Comparison of ENCODE assay signal across 29 cellular contexts in genomic region chr2:11790228-11790627, GRCh38.
"Had no signal": no experiment of that assay in that cellular context is flagged by ENCODE, and none has a peak within 500 bp of the region (broad histone marks: within the 10 kb centered on the region; RNA-seq: fewer than 3 reads in every experiment).

No MANE protein-coding gene starts in this region.

- H3K27ac ChIP-seq: brain microvascular endothelial cell, cardiac muscle cell, SJCRH30, VCaP had no signal

- ATAC-seq: activated CD8-positive, alpha-beta T cell treated with anti-CD3 and anti-CD28 coated beads for 36 hours; Panc1; Right ventricle myocardium inferior had no signal

- H3K27ac Mint-ChIP-seq: activated CD4-positive, alpha-beta T cell treated with anti-CD3 and anti-CD28 coated beads, Interleukin-2, amount 10 ng/mL, durations not matched to agents 7 days and 5 days; activated CD8-positive, alpha-beta T cell treated with anti-CD3 and anti-CD28 coated beads for 36 hours; activated naive CD4-positive, alpha-beta T cell treated with anti-CD3 and anti-CD28 coated beads, Interleukin-2, amount 10 ng/mL, durations not matched to agents 7 days and 5 days; activated naive CD8-positive, alpha-beta T cell treated with anti-CD3 and anti-CD28 coated beads for 36 hours; activated T-helper 1 cell treated with anti-CD3 and anti-CD28 coated beads, Interleukin-12 subunit alpha, Interleukin-12 subunit beta, Interleukin-2, Interleukin-4 antibody, amounts not matched to agents 30 ng/mL and 10 ng/mL and 1 ng/mL, durations not matched to agents 14 hours and 24 hours and 36 hours had no signal

- H3K4me1 Mint-ChIP-seq: activated CD4-positive, alpha-beta T cell treated with anti-CD3 and anti-CD28 coated beads, Interleukin-2, amount 10 ng/mL, durations not matched to agents 7 days and 5 days; activated naive CD4-positive, alpha-beta T cell treated with anti-CD3 and anti-CD28 coated beads, Interleukin-2, amount 10 ng/mL, durations not matched to agents 7 days and 5 days; activated naive CD8-positive, alpha-beta T cell treated with anti-CD3 and anti-CD28 coated beads for 36 hours had no signal

- H3K9me3 ChIP-seq: MG63, SJCRH30, SK-N-SH had no signal

- H3K4me1 ChIP-seq: SJCRH30 had no signal

- H3K9me3 Mint-ChIP-seq: activated CD4-positive, alpha-beta T cell treated with anti-CD3 and anti-CD28 coated beads, Interleukin-2, amount 10 ng/mL, durations not matched to agents 7 days and 5 days; activated CD8-positive, alpha-beta T cell treated with anti-CD3 and anti-CD28 coated beads for 36 hours; activated naive CD4-positive, alpha-beta T cell treated with anti-CD3 and anti-CD28 coated beads, Interleukin-2, amount 10 ng/mL, durations not matched to agents 7 days and 5 days; activated naive CD8-positive, alpha-beta T cell treated with anti-CD3 and anti-CD28 coated beads for 36 hours; activated T-cell treated with anti-CD3 and anti-CD28 coated beads, Interleukin-2, amount 50 U/mL, for 24 hours; activated T-helper 1 cell treated with anti-CD3 and anti-CD28 coated beads, Interleukin-12 subunit alpha, Interleukin-12 subunit beta, Interleukin-2, Interleukin-4 antibody, amounts not matched to agents 30 ng/mL and 10 ng/mL and 1 ng/mL, durations not matched to agents 14 hours and 24 hours and 36 hours had no signal

- H3K9ac ChIP-seq: SK-N-SH had no signal

- H3K4me3 ChIP-seq: cardiac muscle cell, MG63, SJCRH30 had no signal

- DNase-seq: activated CD4-positive, alpha-beta T cell treated with anti-CD3 and anti-CD28 coated beads, Interleukin-2, amount 10 ng/mL, durations not matched to agents 7 days and 5 days; activated CD4-positive, CD25-positive, alpha-beta regulatory T cell; activated CD8-positive, alpha-beta T cell treated with anti-CD3 and anti-CD28 coated beads for 36 hours; activated gamma-delta T cell treated with Interleukin-2 at 50 U/mL for 16 hours; activated naive CD4-positive, alpha-beta T cell treated with anti-CD3 and anti-CD28 coated beads, Interleukin-2, amount 10 ng/mL, durations not matched to agents 7 days and 5 days; activated naive CD8-positive, alpha-beta T cell treated with anti-CD3 and anti-CD28 coated beads for 36 hours; activated T-cell treated with anti-CD3 and anti-CD28 coated beads, Interleukin-2, amount 50 U/mL, for 24 hours; brain microvascular endothelial cell; cerebellar nuclear complex; MG63; MV-4-11; NCI-H1092 treated with DMSO at 0.1 percent for 48 hours; NCI-H1436; NCI-H1694 treated with DMSO at 0.1 percent for 48 hours; NCI-H2029 treated with DMSO at 0.1 percent for 48 hours; NCI-H510A treated with DMSO at 0.1 percent for 48 hours; NCI-H69; NK-92 treated with Interleukin-12 subunit alpha and Interleukin-12 subunit beta, amount 100 ng/mL, for 24 hours; OCI-M1; RPMI8226; SJCRH30; SK-N-SH; T-helper 1 cell had no signal

- H3K4me2 ChIP-seq: SK-N-SH had no signal

- H3K27me3 ChIP-seq: brain microvascular endothelial cell, cardiac muscle cell, MG63, SJCRH30 had no signal

- FAIRE-seq: colon had no signal

- H3K4me3 Mint-ChIP-seq: activated CD4-positive, alpha-beta T cell treated with anti-CD3 and anti-CD28 coated beads, Interleukin-2, amount 10 ng/mL, durations not matched to agents 7 days and 5 days; activated CD8-positive, alpha-beta T cell treated with anti-CD3 and anti-CD28 coated beads for 36 hours; activated naive CD4-positive, alpha-beta T cell treated with anti-CD3 and anti-CD28 coated beads, Interleukin-2, amount 10 ng/mL, durations not matched to agents 7 days and 5 days; activated naive CD8-positive, alpha-beta T cell treated with anti-CD3 and anti-CD28 coated beads for 36 hours; activated T-cell treated with anti-CD3 and anti-CD28 coated beads, Interleukin-2, amount 50 U/mL, for 24 hours; activated T-helper 1 cell treated with anti-CD3 and anti-CD28 coated beads, Interleukin-12 subunit alpha, Interleukin-12 subunit beta, Interleukin-2, Interleukin-4 antibody, amounts not matched to agents 30 ng/mL and 10 ng/mL and 1 ng/mL, durations not matched to agents 14 hours and 24 hours and 36 hours had no signal

- H3K27me3 Mint-ChIP-seq: activated CD4-positive, alpha-beta T cell treated with anti-CD3 and anti-CD28 coated beads, Interleukin-2, amount 10 ng/mL, durations not matched to agents 7 days and 5 days; activated CD8-positive, alpha-beta T cell treated with anti-CD3 and anti-CD28 coated beads for 36 hours; activated naive CD4-positive, alpha-beta T cell treated with anti-CD3 and anti-CD28 coated beads, Interleukin-2, amount 10 ng/mL, durations not matched to agents 7 days and 5 days; activated naive CD8-positive, alpha-beta T cell treated with anti-CD3 and anti-CD28 coated beads for 36 hours; activated T-cell treated with anti-CD3 and anti-CD28 coated beads, Interleukin-2, amount 50 U/mL, for 24 hours had no signal
